In the genomic region with DNA sequence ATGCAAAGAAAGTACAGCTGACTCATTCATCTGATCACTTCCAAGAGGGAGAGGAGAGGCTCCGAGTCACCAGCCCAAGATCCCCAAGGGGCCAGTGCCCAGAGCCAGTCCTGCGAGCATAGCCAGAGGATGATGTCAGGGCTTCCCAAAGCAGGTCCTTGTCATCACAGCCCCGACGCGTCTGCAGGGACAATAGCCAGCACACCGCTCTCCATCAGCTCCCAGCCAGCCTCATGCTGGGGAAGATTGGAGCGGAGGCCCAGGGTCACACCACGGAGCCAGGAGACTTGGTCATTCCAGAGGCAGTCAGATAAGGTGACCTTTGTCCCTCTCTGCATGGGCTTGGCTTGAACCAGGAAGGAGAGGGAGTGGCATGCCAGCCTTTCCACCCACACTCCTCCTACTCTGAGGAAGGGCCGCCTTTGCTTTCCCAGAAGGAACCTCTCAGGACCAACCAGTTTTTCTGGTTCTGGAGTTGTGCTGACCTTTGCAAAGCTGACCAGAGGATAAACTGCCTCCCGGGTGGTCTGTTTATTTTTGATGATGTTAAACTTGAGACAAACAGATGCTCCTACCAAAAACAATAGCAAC, we compare ENCODE assay signal across 10 cellular contexts. TPM values are rescaled to one million over a fixed set of nuclear protein-coding genes. Genes with fewer than 3 reads are reported as not detected.
DNase-seq lines count a peak whose midpoint lies in the region; ATAC-seq and TF ChIP-seq lines count a peak whose summit lies in the region.
"Had no signal": no experiment of that assay in that cellular context is flagged by ENCODE, and none has a peak within 500 bp of the region (broad histone marks: within the 10 kb centered on the region; RNA-seq: fewer than 3 reads in every experiment).

No MANE protein-coding gene starts in this region.

- no peaks in the 10 kb centered on the region for H3K36me3 ChIP-seq in RWPE2 (ENCODE audit: low read depth)

- H3K9me3 ChIP-seq in RWPE2 (ENCODE audit: severe bottlenecking): no peaks in the 10 kb centered on the region

- no peaks in the 10 kb centered on the region for H3K27me3 Mint-ChIP-seq in activated CD4-positive, alpha-beta memory T cell treated with anti-CD3 and anti-CD28 coated beads for 36 hours

- H3K27me3 ChIP-seq in RWPE2 (ENCODE audit: insufficient read depth, poor library complexity, severe bottlenecking) (no peaks in the 10 kb centered on the region), foreskin keratinocyte (no peaks in the 10 kb centered on the region)

- DNase-seq in AG08395 (ENCODE audit: low spot score) (peak; percentile 62), RWPE2 (ENCODE audit: low spot score) (no peak), foreskin keratinocyte (no peak), myocyte (ENCODE audit: low read depth) (peak; percentile 28), SHP77 (lab: John Stamatoyannopoulos, UW) (no peak)
- no peak for DNase-seq in stimulated activated CD4-positive, alpha-beta T cell treated with anti-CD3 and anti-CD28 coated beads, Interleukin-15, amount 100 ng/mL, for 24 hours
- DNase-seq in activated CD4-positive, alpha-beta memory T cell treated with anti-CD3 and anti-CD28 coated beads for 36 hours: no peak
- DNase-seq: cerebellar nuclear complex, NCI-H446 treated with DMSO at 0.1 percent for 48 hours had no signal

- no peak overlapping the region for H3K4me3 Mint-ChIP-seq in activated CD4-positive, alpha-beta memory T cell treated with anti-CD3 and anti-CD28 coated beads for 36 hours

- CTCF ChIA-PET in activated CD4-positive, alpha-beta memory T cell treated with anti-CD3 and anti-CD28 coated beads for 36 hours (lab: Charles Lee): no interaction called here

- no peaks in the 10 kb centered on the region for H3K4me1 Mint-ChIP-seq in activated CD4-positive, alpha-beta memory T cell treated with anti-CD3 and anti-CD28 coated beads for 36 hours (ENCODE audit: low read depth)

- POLR2A ChIA-PET in activated CD4-positive, alpha-beta memory T cell treated with anti-CD3 and anti-CD28 coated beads for 36 hours (lab: Charles Lee): no interaction called here

- H3K9me3 Mint-ChIP-seq in activated CD4-positive, alpha-beta memory T cell treated with anti-CD3 and anti-CD28 coated beads for 36 hours: no peaks in the 10 kb centered on the region

- H3K27ac Mint-ChIP-seq in activated CD4-positive, alpha-beta memory T cell treated with anti-CD3 and anti-CD28 coated beads for 36 hours: no peak overlapping the region

- intact Hi-C loops in activated CD4-positive, alpha-beta memory T cell treated with anti-CD3 and anti-CD28 coated beads for 36 hours (cut with micrococcal nuclease): no loop called here

- H3K4me3 ChIP-seq in RWPE2 (ENCODE audit: severe bottlenecking): no peak overlapping the region

- ATAC-seq in RWPE2 (ENCODE audit: low read depth): 0 out of 3 replicates have a peak, but pooled peaks have one; percentile 12
- ATAC-seq in foreskin keratinocyte: peak; percentile 67
- no peak for ATAC-seq in GM21360 (IDR thresholded peaks at IDR 0.05; ENCODE audit: unreplicated experiment)

- no peaks in the 10 kb centered on the region for H3K36me3 Mint-ChIP-seq in activated CD4-positive, alpha-beta memory T cell treated with anti-CD3 and anti-CD28 coated beads for 36 hours

- no peak overlapping the region for H3K27ac ChIP-seq in RWPE2 (ENCODE audit: poor library complexity, severe bottlenecking)
- H3K27ac ChIP-seq in foreskin keratinocyte: no peak overlapping the region

- H3K4me1 ChIP-seq in RWPE2 (ENCODE audit: insufficient read depth, poor library complexity, severe bottlenecking): no peaks in the 10 kb centered on the region
- no peaks in the 10 kb centered on the region for H3K4me1 ChIP-seq in foreskin keratinocyte

- TF ChIP-seq CTCF in RWPE2 (IDR thresholded peaks at IDR 0.05; ENCODE audit: poor library complexity, severe bottlenecking) (no peak), foreskin keratinocyte (conservative IDR thresholded peaks at IDR 0.05) (no peak)

RNA-seq across cellular contexts. Expression of a gene that starts 58.3 kb away (rescaled TPM):
- total RNA-seq in foreskin keratinocyte: 2.8 and 3.0 TPM in 2 replicates
- polyA plus RNA-seq in foreskin keratinocyte: 1.6 and 1.7 TPM in 2 replicates
- 0.05 and 0.36 TPM in 2 replicates for total RNA-seq in myocyte
- 0.30 TPM for polyA plus RNA-seq in myocyte (2012)
- not detected for total RNA-seq in activated CD4-positive, alpha-beta memory T cell treated with anti-CD3 and anti-CD28 coated beads for 36 hours

Comparison
In these comparisons a context has a peak if more than half of its experiments do, and no peak if none do; other contexts are left out.
1. DNase-seq: peak in AG08395 (single experiment) and myocyte (single experiment); none in RWPE2 (single experiment), foreskin keratinocyte (0 of 2), stimulated activated CD4-positive, alpha-beta T cell treated with anti-CD3 and anti-CD28 coated beads, Interleukin-15, amount 100 ng/mL, for 24 hours (single experiment), activated CD4-positive, alpha-beta memory T cell treated with anti-CD3 and anti-CD28 coated beads for 36 hours (single experiment) and SHP77 (0 of 2).